In genomic region chrX:16718824-16719333, GRCh38 we compare ENCODE assay signal across 8 cellular contexts. TPM values are rescaled to one million over a fixed set of nuclear protein-coding genes. Genes with fewer than 3 reads are reported as not detected.
A peak's percentile ranks its signal among the peaks of the same experiment; 100 is the strongest.
DNase-seq lines count a peak whose midpoint lies in the region; ATAC-seq, FAIRE-seq and TF ChIP-seq lines count a peak whose summit lies in the region.

No MANE protein-coding gene starts in this region.

- TF ChIP-seq CTCF in body of pancreas (IDR thresholded peaks at IDR 0.05): no peak
- no peak for TF ChIP-seq CTCF in D721Med (IDR thresholded peaks at IDR 0.05; ENCODE audit: insufficient read depth, missing control alignments)

- TF ChIP-seq POLR2A in body of pancreas (IDR thresholded peaks at IDR 0.05): no peak

- peak overlapping the region; percentile 96 for H3K27ac Mint-ChIP-seq in T-helper 2 cell treated with Interferon-gamma antibody and Interleukin-4, amounts not matched to agents 5 μg/mL and 100 μg/mL, for 36 hours

- H3K36me3 Mint-ChIP-seq in T-helper 2 cell treated with Interferon-gamma antibody and Interleukin-4, amounts not matched to agents 5 μg/mL and 100 μg/mL, for 36 hours (ENCODE audit: low read depth): peaks cover 1% of the 10 kb centered on the region

- H3K27me3 ChIP-seq in body of pancreas (no peaks in the 10 kb centered on the region), mucosa of stomach (ENCODE audit: control insufficient read depth, insufficient read depth, low read length) (no peaks in the 10 kb centered on the region)

- H3K4me1 Mint-ChIP-seq in T-helper 2 cell treated with Interferon-gamma antibody and Interleukin-4, amounts not matched to agents 5 μg/mL and 100 μg/mL, for 36 hours (ENCODE audit: low read depth): peaks cover 15% of the 10 kb centered on the region

- H3K27ac ChIP-seq in body of pancreas: peak overlapping the region; percentile 85 to 98 (median 95)

- H3K36me3 ChIP-seq in body of pancreas (replicated peaks in 1 of 2; ENCODE audit: insufficient read depth in 1 of 2, low read depth in 2 of 2) (no peaks in the 10 kb centered on the region), mucosa of stomach (ENCODE audit: control insufficient read depth, insufficient read depth, low read length) (no peaks in the 10 kb centered on the region)

- peak overlapping the region; percentile 71 for H3K9ac ChIP-seq in mucosa of stomach (ENCODE audit: low read length)

- H3K4me1 ChIP-seq in body of pancreas (peaks cover 16% of the 10 kb centered on the region), mucosa of stomach (ENCODE audit: control insufficient read depth, insufficient read depth, low read length) (no peaks in the 10 kb centered on the region)

- no peaks in the 10 kb centered on the region for H3K27me3 Mint-ChIP-seq in T-helper 2 cell treated with Interferon-gamma antibody and Interleukin-4, amounts not matched to agents 5 μg/mL and 100 μg/mL, for 36 hours (ENCODE audit: low read depth)

- ATAC-seq in HG03354 (IDR thresholded peaks at IDR 0.05; ENCODE audit: poor library complexity, severe bottlenecking, unreplicated experiment): peak; percentile 44
- no peak for ATAC-seq in body of pancreas

- H3K4me3 Mint-ChIP-seq in T-helper 2 cell treated with Interferon-gamma antibody and Interleukin-4, amounts not matched to agents 5 μg/mL and 100 μg/mL, for 36 hours: peak overlapping the region; percentile 91

- H3K4me3 ChIP-seq in body of pancreas (peak overlapping the region in 1 of 2 donors; percentile 7), mucosa of stomach (ENCODE audit: low read length) (no peak overlapping the region)

- 9 to 19% methylated on average over 1 to 6 of the region's 6 CpGs for WGBS in body of pancreas, 2 donors

- H3K9me3 ChIP-seq in body of pancreas: no peaks in the 10 kb centered on the region
- H3K9me3 ChIP-seq in mucosa of stomach (ENCODE audit: control insufficient read depth, low read length): no peaks in the 10 kb centered on the region

- H3K9me3 Mint-ChIP-seq in T-helper 2 cell treated with Interferon-gamma antibody and Interleukin-4, amounts not matched to agents 5 μg/mL and 100 μg/mL, for 36 hours: no peaks in the 10 kb centered on the region

- no peak for FAIRE-seq in D721Med (lab: Jason Lieb, UNC)

- intact Hi-C loops in body of pancreas (cut with DNase I): no loop called here

- DNase-seq in T-helper 2 cell treated with Interferon-gamma antibody and Interleukin-4, amounts not matched to agents 5 μg/mL and 100 μg/mL, for 36 hours (ENCODE audit: low spot score): no peak
- no peak for DNase-seq in T-helper 2 cell
- DNase-seq in body of pancreas: no peak
- no peak for DNase-seq in NCI-H1930 (lab: John Stamatoyannopoulos, UW)
- DNase-seq in D721Med (ENCODE audit: insufficient read length, low spot score): no peak
- DNase-seq in NCI-H1417 (lab: John Stamatoyannopoulos, UW): no peak

RNA-seq across cellular contexts. Expression of gene SYAP1, which starts 0.5 kb away (rescaled TPM):
- total RNA-seq in body of pancreas: 10 to 100 TPM; 15.3 to 15.8 TPM

RNA-seq across cellular contexts. Expression of gene CTPS2, which starts 6.4 kb away (rescaled TPM):
- total RNA-seq in body of pancreas: 10 to 100 TPM; 13.2 to 16.6 TPM
